1 cellular context compared by ENCODE assay signal in the genomic region with DNA sequence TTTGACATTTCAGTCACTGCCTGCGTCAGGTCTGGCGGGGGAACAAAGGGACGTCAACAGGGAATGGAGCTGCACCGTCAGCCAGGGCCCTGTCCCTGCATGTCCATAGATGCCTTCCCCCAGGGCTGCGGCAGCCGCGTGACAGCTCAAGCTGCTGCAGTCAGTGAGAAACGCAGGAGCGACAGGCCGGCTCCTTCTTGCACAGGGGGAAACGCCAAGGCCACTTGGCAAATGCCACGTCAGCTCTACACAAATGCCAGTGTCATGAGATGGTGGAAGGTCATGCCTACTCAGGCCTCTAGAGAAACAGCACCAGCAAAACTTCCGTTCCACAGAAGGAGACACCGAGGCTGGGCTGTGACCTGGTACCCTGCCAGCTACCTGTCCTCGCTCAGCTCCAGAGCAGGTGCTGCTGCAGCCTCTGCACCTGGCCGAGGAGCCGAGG.
TF ChIP-seq lines count a peak whose summit lies in the region.

No MANE protein-coding gene starts in this region.

TF ChIP-seq in H1, 55 proteins besides CTCF, POLR2A, EP300 and RAD21:
- TF ChIP-seq CREB1 (IDR thresholded peaks at IDR 0.05) (no peak), RFX5 (IDR thresholded peaks at IDR 0.05; ENCODE audit: borderline replicate concordance, low read depth, low read length) (no peak), KDM5A (IDR thresholded peaks at IDR 0.05; ENCODE audit: low read length) (no peak), MAFK (IDR thresholded peaks at IDR 0.05; ENCODE audit: low read depth, low read length) (no peak), TAF7 (optimal IDR thresholded peaks at IDR 0.05; ENCODE audit: borderline replicate concordance, low read depth, low read length) (no peak)
